22 cellular contexts compared by ENCODE assay signal in genomic region chr5:128036961-128037360, GRCh38. TPM values are rescaled to one million over a fixed set of nuclear protein-coding genes. Genes with fewer than 3 reads are reported as not detected.
DNase-seq lines count a peak whose midpoint lies in the region; ATAC-seq, FAIRE-seq and TF ChIP-seq lines count a peak whose summit lies in the region.
"Had no signal": no experiment of that assay in that cellular context is flagged by ENCODE, and none has a peak within 500 bp of the region (broad histone marks: within the 10 kb centered on the region; RNA-seq: fewer than 3 reads in every experiment).

No MANE protein-coding gene starts in this region.

- TF ChIP-seq POLR2A in GM18505 (IDR thresholded peaks at IDR 0.05; ENCODE audit: borderline replicate concordance, extremely low read depth, insufficient read depth, insufficient read length), result no peak

- 0 out of 2 replicates have a peak, but pooled peaks cover 3% of the 10 kb centered on the region for H3K36me3 ChIP-seq in PC-3 (ENCODE audit: low read depth, low read length)
- H3K36me3 ChIP-seq in pancreas, result no peaks in the 10 kb centered on the region
- H3K36me3 ChIP-seq in MG63, result no peaks in the 10 kb centered on the region; the same call in none of the 2 replicates
- no peaks in the 10 kb centered on the region for H3K36me3 ChIP-seq in SJCRH30

- H3K9ac ChIP-seq in PC-3 (ENCODE audit: low read length), result no peak overlapping the region

- no peaks in the 10 kb centered on the region for H3K79me2 ChIP-seq in PC-3 (ENCODE audit: low read length)

- H4K20me1 ChIP-seq in PC-3 (ENCODE audit: low read length), result no peaks in the 10 kb centered on the region

- DNase-seq in GM04503 (ENCODE audit: low read depth) (peak; percentile 22), PC-3 (peak; percentile 55), epidermal melanocyte (ENCODE audit: insufficient read length, low spot score) (peak; percentile 21), pancreas (no peak), MG63 (no peak), SJCRH30 (no peak)
- DNase-seq: activated CD4-positive, alpha-beta memory T cell treated with anti-CD3 and anti-CD28 coated beads, Interleukin-2, amount 10 ng/mL, durations not matched to agents 7 days and 5 days; activated T-cell treated with anti-CD3 and anti-CD28 coated beads, Interleukin-2, amount 50 U/mL, for 48 hours; esophagus squamous epithelium; HFFc6; naive B cell; NCI-H1694; NK-92 treated with Interleukin-12 subunit alpha and Interleukin-12 subunit beta, amount 100 ng/mL, for 24 hours had no signal

- 4 to 11% methylated on average over 1 of the region's 1 CpG for WGBS in pancreas, 2 donors

- POLR2A ChIA-PET in PC-3 (lab: Charles Lee; ENCODE audit: unreplicated experiment), result no interaction called here

- no TSS peak for BruUV-seq in PC-3 (replicated peaks; lab: Mats Ljungman, UMichigan)

- no peak overlapping the region for H3K4me2 ChIP-seq in PC-3 (ENCODE audit: low read length)

- H3K4me1 ChIP-seq in PC-3 (ENCODE audit: insufficient read depth, low read length), result peaks cover 27% of the 10 kb centered on the region
- H3K4me1 ChIP-seq in pancreas, result peaks cover 0 to 17% (median 7%) of the 10 kb centered on the region in 3 donors
- no peaks in the 10 kb centered on the region for H3K4me1 ChIP-seq in SJCRH30

- H3K9me3 ChIP-seq in PC-3 (ENCODE audit: low read length), result no peaks in the 10 kb centered on the region
- no peaks in the 10 kb centered on the region for H3K9me3 ChIP-seq in pancreas
- H3K9me3 ChIP-seq in MG63, result peaks cover 4% of the 10 kb centered on the region
- H3K9me3 ChIP-seq in SJCRH30 (replicated peaks), result no peaks in the 10 kb centered on the region
- H3K9me3 ChIP-seq: Caco-2 had no signal

- TF ChIP-seq CTCF in PC-3 (conservative IDR thresholded peaks at IDR 0.05; ENCODE audit: low read depth, low read length) (no peak), pancreas (IDR thresholded peaks at IDR 0.05) (no peak)

- no peak overlapping the region for H3K27ac ChIP-seq in PC-3 (ENCODE audit: low read length)
- H3K27ac ChIP-seq in pancreas, result no peak overlapping the region
- no peak overlapping the region for H3K27ac ChIP-seq in SJCRH30
- H3K27ac ChIP-seq: esophagus squamous epithelium had no signal

- FAIRE-seq in pancreas (lab: Jason Lieb, UNC), result no peak
- FAIRE-seq: islet of Langerhans, urothelium cell line had no signal

- no peak overlapping the region for H3K4me3 ChIP-seq in PC-3 (ENCODE audit: low read length)
- no peak overlapping the region for H3K4me3 ChIP-seq in pancreas
- H3K4me3 ChIP-seq in MG63, result no peak overlapping the region
- no peak overlapping the region for H3K4me3 ChIP-seq in SJCRH30
- H3K4me3 ChIP-seq: esophagus squamous epithelium, lung had no signal

- CTCF ChIA-PET in PC-3 (lab: Charles Lee), result no interaction called here

- ATAC-seq in PC-3 (no peak), pancreas (peak; percentile 69 to 89 (median 82)), GM21529 (IDR thresholded peaks at IDR 0.05; ENCODE audit: unreplicated experiment) (no peak), GM18505 (IDR thresholded peaks at IDR 0.05; ENCODE audit: unreplicated experiment) (no peak)
- ATAC-seq: activated naive CD4-positive, alpha-beta T cell treated with anti-CD3 and anti-CD28 coated beads, Interleukin-2, amount 50 U/mL, for 72 hours; Right ventricle myocardium inferior; WTC11 had no signal

- no peak overlapping the region for H2AFZ ChIP-seq in PC-3 (ENCODE audit: low read length)

- no peaks in the 10 kb centered on the region for H3K27me3 ChIP-seq in PC-3 (ENCODE audit: low read length)
- no peaks in the 10 kb centered on the region for H3K27me3 ChIP-seq in pancreas
- H3K27me3 ChIP-seq in MG63, result no peaks in the 10 kb centered on the region
- no peaks in the 10 kb centered on the region for H3K27me3 ChIP-seq in SJCRH30
- H3K27me3 ChIP-seq: esophagus squamous epithelium had no signal

- H3K9me2 ChIP-seq in PC-3 (replicated peaks; ENCODE audit: low read length), result no peaks in the 10 kb centered on the region

- intact Hi-C loops in PC-3 (cut with micrococcal nuclease), result loop anchor here (5.0 kb wide), 4 partner anchors 40 to 280 kb away; no protein-coding TSS in a partner anchor
- intact Hi-C loops in pancreas (cut with DNase I), result no loop called here

- no peaks in the 10 kb centered on the region for H3F3A ChIP-seq in PC-3 (ENCODE audit: low read length, unreplicated experiment)

RNA-seq across cellular contexts. Expression of gene SLC12A2, which starts 46.6 kb away (rescaled TPM):
- total RNA-seq in PC-3 (2014; rRNA removed), result 33.9 and 42.3 TPM in 2 replicates
- total RNA-seq in pancreas, result 10 to 100 TPM in 4 of 6 donors, 1 to 10 TPM in 2; 7.3 to 67.4 (median 12.5) TPM
- polyA plus RNA-seq in pancreas, result 1 to 10 TPM; 2.1 to 2.7 TPM
- 6.4 and 16.9 TPM in 2 replicates for total RNA-seq in MG63 (2014; rRNA removed; shearing (Covaris generic); ENCODE audit: low replicate concordance)
- total RNA-seq in SJCRH30 (2014; rRNA removed; shearing (Covaris generic)), result 29.1 and 31.4 TPM in 2 replicates

Comparison
In these comparisons a context has a peak if more than half of its experiments do, and no peak if none do; other contexts are left out.
1. DNase-seq: peak in GM04503 (single experiment), PC-3 (single experiment) and epidermal melanocyte (single experiment); none in pancreas (0 of 6), MG63 (single experiment) and SJCRH30 (0 of 2).
2. ATAC-seq: peak in pancreas (4 of 4); none in PC-3 (single experiment), GM21529 (single experiment) and GM18505 (single experiment).